8 cellular contexts compared by ENCODE assay signal in the genomic region with DNA sequence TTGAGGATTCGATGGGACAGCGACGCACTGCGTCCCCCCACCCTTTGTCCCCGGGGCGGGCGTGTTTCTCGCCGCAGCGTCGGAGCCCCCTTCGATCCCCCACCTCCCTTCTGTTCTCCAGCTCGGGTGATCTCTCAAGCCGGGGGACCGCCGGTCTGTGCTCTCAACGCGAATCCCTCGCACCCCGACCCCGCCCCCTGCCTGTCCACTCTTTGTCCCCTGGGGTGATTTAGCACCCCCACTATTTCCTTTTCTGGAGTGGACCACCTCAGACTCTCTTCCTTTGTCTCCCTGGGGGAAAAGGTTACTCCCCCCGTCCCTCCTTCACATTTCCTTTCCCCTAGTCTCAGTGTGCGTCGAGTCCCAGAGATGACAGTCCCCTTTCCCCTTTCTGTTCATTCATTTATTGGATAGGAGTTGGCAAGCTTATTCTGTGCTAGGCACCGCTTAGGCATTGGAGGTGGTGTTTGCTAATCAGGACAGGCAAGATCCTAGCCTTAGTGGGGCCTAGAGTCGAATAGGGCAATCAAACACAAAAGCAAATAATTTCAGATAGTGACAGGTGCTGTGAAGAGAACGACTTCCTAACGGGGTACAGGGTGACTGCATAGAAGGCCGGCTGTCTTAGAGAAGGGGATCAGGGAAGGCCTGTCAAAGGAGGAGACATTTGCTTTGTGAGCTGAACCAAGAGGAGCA. TPM values are rescaled to one million over a fixed set of nuclear protein-coding genes. Genes with fewer than 3 reads are reported as not detected.
DNase-seq lines count a peak whose midpoint lies in the region; ATAC-seq and TF ChIP-seq lines count a peak whose summit lies in the region.

No MANE protein-coding gene starts in this region.

- peak overlapping the region; percentile 87 for H3K4me2 ChIP-seq in SU-DHL-6 (ENCODE audit: low read depth, low read length, poor library complexity, severe bottlenecking)

- H3K4me3 Mint-ChIP-seq in endodermal cell (peak overlapping the region; percentile 92), natural killer cell (peak overlapping the region; percentile 93)

- 3 to 5% methylated on average over 20 to 29 of the region's 29 CpGs for WGBS in endodermal cell (ENCODE audit: insufficient coverage in 1 of 2, insufficient read length in 1 of 2), 2 experiments

- H3K36me3 ChIP-seq in SU-DHL-6 (ENCODE audit: low read length) (no peaks in the 10 kb centered on the region), endodermal cell (ENCODE audit: control insufficient read depth, insufficient read depth, low read length) (no peaks in the 10 kb centered on the region)

- no peaks in the 10 kb centered on the region for H3K9me2 ChIP-seq in SU-DHL-6 (replicated peaks; ENCODE audit: insufficient read depth, low read length)

- peak; percentile 3 for ATAC-seq in GM21381 (IDR thresholded peaks at IDR 0.05; ENCODE audit: unreplicated experiment)
- no peak for ATAC-seq in natural killer cell
- no peak for ATAC-seq in GM21360 (IDR thresholded peaks at IDR 0.05; ENCODE audit: unreplicated experiment)
- ATAC-seq in HG02610 (IDR thresholded peaks at IDR 0.05; ENCODE audit: unreplicated experiment) = no peak

- H3F3A ChIP-seq in SU-DHL-6 (ENCODE audit: insufficient read depth) = no peaks in the 10 kb centered on the region; the same call in 1 of the 2 replicates

- H3K9ac ChIP-seq in SU-DHL-6 (ENCODE audit: low read length) = peak overlapping the region; percentile 84
- peak overlapping the region; percentile 91 for H3K9ac ChIP-seq in endodermal cell (ENCODE audit: extremely low read depth, low read length, poor library complexity, severe bottlenecking)

- H4K20me1 ChIP-seq in SU-DHL-6 (ENCODE audit: low read depth, low read length) = peaks cover 33% of the 10 kb centered on the region

- H3K27ac ChIP-seq in 22Rv1 (peak overlapping the region; percentile 60), SU-DHL-6 (ENCODE audit: low read depth, low read length) (no peak overlapping the region), endodermal cell (ENCODE audit: low read depth, low read length) (peak overlapping the region; percentile 91)

- H3K4me3 ChIP-seq in SU-DHL-6 (ENCODE audit: insufficient read depth, low read length, poor library complexity, severe bottlenecking) = peak overlapping the region; percentile 78
- peak overlapping the region; percentile 96 for H3K4me3 ChIP-seq in endodermal cell (ENCODE audit: low read length)

- H3K36me3 Mint-ChIP-seq in endodermal cell (ENCODE audit: low read depth) (no peaks in the 10 kb centered on the region), natural killer cell (no peaks in the 10 kb centered on the region)

- H3K27ac Mint-ChIP-seq in endodermal cell (peak overlapping the region; percentile 95), natural killer cell (peak overlapping the region; percentile 95 to 98)

- intact Hi-C loops in natural killer cell (cut with micrococcal nuclease) = loop anchor here (1.0 to 5.0 kb wide), 2 partner anchors 33 to 61 kb away; no protein-coding TSS in a partner anchor

- H3K9me3 Mint-ChIP-seq in endodermal cell = no peaks in the 10 kb centered on the region
- no peaks in the 10 kb centered on the region for H3K9me3 Mint-ChIP-seq in natural killer cell

- no peak for TF ChIP-seq CTCF in 22Rv1 (IDR thresholded peaks at IDR 0.05)
- TF ChIP-seq CTCF in SU-DHL-6 (IDR thresholded peaks at IDR 0.05; ENCODE audit: insufficient read depth, low read length, poor library complexity, severe bottlenecking) = no peak
- no peak for TF ChIP-seq CTCF in endodermal cell (conservative IDR thresholded peaks at IDR 0.05)
- TF ChIP-seq CTCF in natural killer cell (IDR thresholded peaks at IDR 0.05) = no peak

- H3K27me3 ChIP-seq in SU-DHL-6 (ENCODE audit: low read length) (no peaks in the 10 kb centered on the region; the same call in 1 of the 2 replicates), endodermal cell (ENCODE audit: control insufficient read depth, insufficient read depth, low read length, poor library complexity, severe bottlenecking) (no peaks in the 10 kb centered on the region)

- H3K9me3 ChIP-seq in SU-DHL-6 (ENCODE audit: insufficient read depth, low read length) (no peaks in the 10 kb centered on the region), endodermal cell (ENCODE audit: control insufficient read depth, low read length) (no peaks in the 10 kb centered on the region)

- peaks cover 33% of the 10 kb centered on the region for H3K79me2 ChIP-seq in SU-DHL-6 (ENCODE audit: insufficient read depth, low read length)

- H3K4me1 Mint-ChIP-seq in endodermal cell (peaks cover 26% of the 10 kb centered on the region), natural killer cell (peaks cover 50 to 55% of the 10 kb centered on the region in 2 donors)

- no peaks in the 10 kb centered on the region for H3K27me3 Mint-ChIP-seq in endodermal cell (ENCODE audit: insufficient read depth)
- no peaks in the 10 kb centered on the region for H3K27me3 Mint-ChIP-seq in natural killer cell (ENCODE audit: low read depth in 2 of 2)

- DNase-seq in endodermal cell (no peak), natural killer cell (no peak), NCI-H1694 (lab: John Stamatoyannopoulos, UW) (no peak)

- peak overlapping the region; percentile 70 for H2AFZ ChIP-seq in SU-DHL-6 (ENCODE audit: low read depth, low read length, severe bottlenecking)

- peaks cover 2% of the 10 kb centered on the region for H3K4me1 ChIP-seq in endodermal cell (ENCODE audit: control insufficient read depth, insufficient read depth, low read length)

RNA-seq across cellular contexts. Expression of gene PTPN1, which starts 0.7 kb away (rescaled TPM):
- total RNA-seq in endodermal cell (10 to 100 TPM; 25.4 to 28.7 TPM), natural killer cell (10 to 100 TPM; 52.9 to 64.5 (median 58.3) TPM)
- 33.9 TPM for polyA plus RNA-seq in endodermal cell (2013, experiment 1 of 2)
- polyA plus RNA-seq in endodermal cell (2013, experiment 2 of 2) = 30.7 TPM
